Comparison of ENCODE assay signal across 23 cellular contexts in genomic region chrX:45200741-45201234, GRCh38. TPM values are rescaled to one million over a fixed set of nuclear protein-coding genes. Genes with fewer than 3 reads are reported as not detected.
DNase-seq lines count a peak whose midpoint lies in the region; ATAC-seq and TF ChIP-seq lines count a peak whose summit lies in the region.
"Had no signal": no experiment of that assay in that cellular context is flagged by ENCODE, and none has a peak within 500 bp of the region (broad histone marks: within the 10 kb centered on the region; RNA-seq: fewer than 3 reads in every experiment).

DIPK2B (minus strand) TSS chrX:45200876; CDS start chrX:45200826, 50 bp downstream.

- no peaks in the 10 kb centered on the region for H3K27me3 ChIP-seq in gastroesophageal sphincter
- no peaks in the 10 kb centered on the region for H3K27me3 ChIP-seq in lower lobe of right lung (ENCODE audit: low read depth)
- H3K27me3 ChIP-seq in suprapubic skin = no peaks in the 10 kb centered on the region

- POLR2A ChIA-PET in activated CD4-positive, alpha-beta memory T cell treated with anti-CD3 and anti-CD28 coated beads, Interleukin-2, amount 10 ng/mL, durations not matched to agents 7 days and 5 days (lab: Charles Lee) = no interaction called here

- H3K4me3 ChIP-seq in gastroesophageal sphincter = peak within 1 kb of the TSS in 1 of 2 donors; percentile 34
- peak within 1 kb of the TSS; percentile 30 for H3K4me3 ChIP-seq in lower lobe of right lung
- peak within 1 kb of the TSS; percentile 18 for H3K4me3 ChIP-seq in suprapubic skin
- H3K4me3 ChIP-seq: GM12878, smooth muscle cell had no signal

- H3K9me3 Mint-ChIP-seq in activated CD4-positive, alpha-beta memory T cell treated with anti-CD3 and anti-CD28 coated beads, Interleukin-2, amount 10 ng/mL, durations not matched to agents 7 days and 5 days = no peaks in the 10 kb centered on the region

- no peak for TF ChIP-seq POLR2A in gastroesophageal sphincter (IDR thresholded peaks at IDR 0.05)
- no peak for TF ChIP-seq POLR2A in suprapubic skin (IDR thresholded peaks at IDR 0.05)

- intact Hi-C loops in lower lobe of right lung (cut with DNase I) = no loop called here

- no peak within 1 kb of the TSS for H3K27ac ChIP-seq in adipose tissue (ENCODE audit: low read depth, low read length)
- H3K27ac ChIP-seq in gastroesophageal sphincter = peak within 1 kb of the TSS in 3 of 4 donors; percentile 19 to 59 (median 52)
- peak within 1 kb of the TSS; percentile 31 for H3K27ac ChIP-seq in lower lobe of right lung
- no peak within 1 kb of the TSS for H3K27ac ChIP-seq in suprapubic skin
- H3K27ac ChIP-seq: foreskin keratinocyte had no signal

- no peak within 1 kb of the TSS for H3K27ac Mint-ChIP-seq in activated CD4-positive, alpha-beta memory T cell treated with anti-CD3 and anti-CD28 coated beads, Interleukin-2, amount 10 ng/mL, durations not matched to agents 7 days and 5 days
- H3K27ac Mint-ChIP-seq: activated CD4-positive, alpha-beta T cell treated with anti-CD3 and anti-CD28 coated beads, Interleukin-2, amount 10 ng/mL, durations not matched to agents 24 days and 14 days; CD4-positive, CD25-positive, alpha-beta regulatory T cell; natural killer cell had no signal

- H3K9me3 ChIP-seq in gastroesophageal sphincter (no peaks in the 10 kb centered on the region), lower lobe of right lung (no peaks in the 10 kb centered on the region), suprapubic skin (no peaks in the 10 kb centered on the region)

- no peaks in the 10 kb centered on the region for H3K4me1 Mint-ChIP-seq in activated CD4-positive, alpha-beta memory T cell treated with anti-CD3 and anti-CD28 coated beads, Interleukin-2, amount 10 ng/mL, durations not matched to agents 7 days and 5 days
- H3K4me1 Mint-ChIP-seq: activated CD4-positive, alpha-beta T cell treated with anti-CD3 and anti-CD28 coated beads, Interleukin-2, amount 10 ng/mL, durations not matched to agents 24 days and 14 days; CD4-positive, CD25-positive, alpha-beta regulatory T cell; natural killer cell had no signal

- H3K4me1 ChIP-seq in gastroesophageal sphincter = no peaks in the 10 kb centered on the region
- no peaks in the 10 kb centered on the region for H3K4me1 ChIP-seq in lower lobe of right lung
- no peaks in the 10 kb centered on the region for H3K4me1 ChIP-seq in suprapubic skin
- H3K4me1 ChIP-seq: foreskin keratinocyte had no signal

- no peak within 1 kb of the TSS for H3K4me3 Mint-ChIP-seq in activated CD4-positive, alpha-beta memory T cell treated with anti-CD3 and anti-CD28 coated beads, Interleukin-2, amount 10 ng/mL, durations not matched to agents 7 days and 5 days
- H3K4me3 Mint-ChIP-seq: activated CD4-positive, alpha-beta T cell treated with anti-CD3 and anti-CD28 coated beads, Interleukin-2, amount 10 ng/mL, durations not matched to agents 24 days and 14 days; CD4-positive, CD25-positive, alpha-beta regulatory T cell; natural killer cell had no signal

- no peaks in the 10 kb centered on the region for H3K36me3 Mint-ChIP-seq in activated CD4-positive, alpha-beta memory T cell treated with anti-CD3 and anti-CD28 coated beads, Interleukin-2, amount 10 ng/mL, durations not matched to agents 7 days and 5 days (ENCODE audit: low read depth)
- H3K36me3 Mint-ChIP-seq: CD4-positive, CD25-positive, alpha-beta regulatory T cell; natural killer cell had no signal

- peaks cover 11% of the 10 kb centered on the region for H3K27me3 Mint-ChIP-seq in activated CD4-positive, alpha-beta memory T cell treated with anti-CD3 and anti-CD28 coated beads, Interleukin-2, amount 10 ng/mL, durations not matched to agents 7 days and 5 days

- DNase-seq in lower lobe of right lung = no peak
- DNase-seq in suprapubic skin (ENCODE audit: low spot score in 2 of 2) = no peak
- DNase-seq in foreskin melanocyte = no peak
- no peak for DNase-seq in hippocampal formation (lab: John Stamatoyannopoulos, UW)
- DNase-seq in HCEC 1CT = no peak
- DNase-seq in activated CD4-positive, alpha-beta memory T cell treated with anti-CD3 and anti-CD28 coated beads, Interleukin-2, amount 10 ng/mL, durations not matched to agents 7 days and 5 days = no peak
- DNase-seq: activated CD4-positive, alpha-beta T cell treated with anti-CD3 and anti-CD28 coated beads, Interleukin-2, amount 10 ng/mL, durations not matched to agents 24 days and 14 days; activated CD8-positive, alpha-beta memory T cell treated with anti-CD3 and anti-CD28 coated beads, Interleukin-2, amount 50 U/mL, for 48 hours; activated gamma-delta T cell treated with Interleukin-2 at 50 U/mL for 16 hours; CD4-positive, CD25-positive, alpha-beta regulatory T cell; DMS153; foreskin keratinocyte; natural killer cell; NCI-H2081 treated with DMSO at 0.1 percent for 48 hours; NCI-H524; posterior cingulate gyrus; stimulated activated CD4-positive, alpha-beta T cell treated with anti-CD3 and anti-CD28 coated beads, Interleukin-4, amount 100 ng/mL, for 24 hours had no signal

- WGBS in adipose tissue, 3 donors = 33 to 62% (median 36%) methylated on average over 6 to 9 of the region's 9 CpGs
- no CpG with 5 or more reads among the region's 9 CpGs for WGBS in gastroesophageal sphincter (ENCODE audit: low coverage in 1 of 2), 2 donors
- 49% methylated on average over 9 of the region's 9 CpGs for WGBS in suprapubic skin

- H3K36me3 ChIP-seq in gastroesophageal sphincter (no peaks in the 10 kb centered on the region), lower lobe of right lung (no peaks in the 10 kb centered on the region), suprapubic skin (no peaks in the 10 kb centered on the region)

- TF ChIP-seq CTCF in gastroesophageal sphincter (IDR thresholded peaks at IDR 0.05) (no peak), lower lobe of right lung (IDR thresholded peaks at IDR 0.05) (no peak), suprapubic skin (IDR thresholded peaks at IDR 0.05) (no peak)

- TF ChIP-seq EP300 in gastroesophageal sphincter (IDR thresholded peaks at IDR 0.05) (no peak), suprapubic skin (IDR thresholded peaks at IDR 0.05) (no peak)

- peak; percentile 78 for ATAC-seq in gastroesophageal sphincter
- ATAC-seq in lower lobe of right lung = peak; percentile 25 to 54
- ATAC-seq: foreskin keratinocyte, GM12878, natural killer cell had no signal

- CTCF ChIA-PET in activated CD4-positive, alpha-beta memory T cell treated with anti-CD3 and anti-CD28 coated beads, Interleukin-2, amount 10 ng/mL, durations not matched to agents 7 days and 5 days (lab: Charles Lee) = no interaction called here

RNA-seq across cellular contexts. Expression of gene DIPK2B, which starts in this region (rescaled TPM):
- 10 to 100 TPM in 2 of 3 donors, 1 to 10 TPM in 1; 2.9 to 32.7 (median 31.2) TPM for polyA plus RNA-seq in adipose tissue
- total RNA-seq in gastroesophageal sphincter (10 to 100 TPM; 11.4 to 31.9 (median 18.6) TPM), lower lobe of right lung (14.4 TPM), suprapubic skin (10 to 100 TPM in 2 of 4 donors, 1 to 10 TPM in 2; 3.2 to 14.7 (median 8.7) TPM)
- not detected for total RNA-seq in activated CD4-positive, alpha-beta memory T cell treated with anti-CD3 and anti-CD28 coated beads, Interleukin-2, amount 10 ng/mL, durations not matched to agents 7 days and 5 days
- total RNA-seq: activated CD4-positive, alpha-beta T cell treated with anti-CD3 and anti-CD28 coated beads, Interleukin-2, amount 10 ng/mL, durations not matched to agents 24 days and 14 days; CD4-positive, CD25-positive, alpha-beta regulatory T cell; foreskin keratinocyte; GM12878; H1; HT-29; natural killer cell; smooth muscle cell had no signal
- polyA plus RNA-seq: CD4-positive, CD25-positive, alpha-beta regulatory T cell; foreskin keratinocyte; GM12878; H1; smooth muscle cell had no signal

Comparison
In these comparisons a context has a peak if more than half of its experiments do, and no peak if none do; other contexts are left out.
1. RNA of gene DIPK2B (total RNA-seq): 11.4 to 31.9 TPM in gastroesophageal sphincter, 14.4 TPM in lower lobe of right lung (single experiment) and 3.2 to 14.7 TPM in suprapubic skin; not detected in activated CD4-positive, alpha-beta memory T cell treated with anti-CD3 and anti-CD28 coated beads, Interleukin-2, amount 10 ng/mL, durations not matched to agents 7 days and 5 days; every median in the first group is over 4 times any median in the second.
2. H3K27ac ChIP-seq: peak in gastroesophageal sphincter (3 of 4) and lower lobe of right lung (single experiment); none in adipose tissue (single experiment) and suprapubic skin (single experiment).